Comparison of ENCODE assay signal across 11 cellular contexts in genomic region chr19:11195169-11195568, GRCh38. TPM values are rescaled to one million over a fixed set of nuclear protein-coding genes. Genes with fewer than 3 reads are reported as not detected.
DNase-seq lines count a peak whose midpoint lies in the region; ATAC-seq and TF ChIP-seq lines count a peak whose summit lies in the region.
"Had no signal": no experiment of that assay in that cellular context is flagged by ENCODE, and none has a peak within 500 bp of the region (broad histone marks: within the 10 kb centered on the region; RNA-seq: fewer than 3 reads in every experiment).

No MANE protein-coding gene starts in this region.

- intact Hi-C loops in gastrocnemius medialis (cut with DNase I; ENCODE audit: low total_unique reads), result loop anchor here (10.0 kb wide), 1 partner anchor 230 kb away; the partner anchor contains the start of gene SMARCA4
- intact Hi-C loops in activated T-helper 1 cell treated with anti-CD3 and anti-CD28 coated beads, Interleukin-12 subunit alpha, Interleukin-12 subunit beta, Interleukin-2, Interleukin-4 antibody, amounts not matched to agents 30 ng/mL and 10 ng/mL and 1 ng/mL, durations not matched to agents 14 hours and 24 hours and 36 hours (cut with micrococcal nuclease), result loop anchor here (5.0 kb wide), 2 partner anchors 38 to 47 kb away; partner anchors contain the start of gene SPC24

- TF ChIP-seq POLR2A in gastrocnemius medialis (IDR thresholded peaks at IDR 0.05), result no peak

- no peak overlapping the region for H3K4me3 Mint-ChIP-seq in activated T-helper 1 cell treated with anti-CD3 and anti-CD28 coated beads, Interleukin-12 subunit alpha, Interleukin-12 subunit beta, Interleukin-2, Interleukin-4 antibody, amounts not matched to agents 30 ng/mL and 10 ng/mL and 1 ng/mL, durations not matched to agents 14 hours and 24 hours and 36 hours

- no peak for TF ChIP-seq CTCF in fibroblast of pulmonary artery (IDR thresholded peaks at IDR 0.05; ENCODE audit: low read length, missing control alignments)
- no peak for TF ChIP-seq CTCF in gastrocnemius medialis (IDR thresholded peaks at IDR 0.05 in 4 of 5, conservative IDR thresholded peaks at IDR 0.05 in 1 of 5)

- H3K27ac ChIP-seq in SK-N-MC, result peak overlapping the region; percentile 73
- peak overlapping the region; percentile 57 to 92 (median 86) for H3K27ac ChIP-seq in gastrocnemius medialis

- peak overlapping the region; percentile 11 for H3K9ac ChIP-seq in SK-N-MC (ENCODE audit: insufficient read length)

- no peak overlapping the region for H3K27ac Mint-ChIP-seq in activated T-helper 1 cell treated with anti-CD3 and anti-CD28 coated beads, Interleukin-12 subunit alpha, Interleukin-12 subunit beta, Interleukin-2, Interleukin-4 antibody, amounts not matched to agents 30 ng/mL and 10 ng/mL and 1 ng/mL, durations not matched to agents 14 hours and 24 hours and 36 hours

- no peaks in the 10 kb centered on the region for H3K4me1 Mint-ChIP-seq in activated T-helper 1 cell treated with anti-CD3 and anti-CD28 coated beads, Interleukin-12 subunit alpha, Interleukin-12 subunit beta, Interleukin-2, Interleukin-4 antibody, amounts not matched to agents 30 ng/mL and 10 ng/mL and 1 ng/mL, durations not matched to agents 14 hours and 24 hours and 36 hours (ENCODE audit: low read depth)

- peaks cover 21% of the 10 kb centered on the region for H3K27me3 Mint-ChIP-seq in activated T-helper 1 cell treated with anti-CD3 and anti-CD28 coated beads, Interleukin-12 subunit alpha, Interleukin-12 subunit beta, Interleukin-2, Interleukin-4 antibody, amounts not matched to agents 30 ng/mL and 10 ng/mL and 1 ng/mL, durations not matched to agents 14 hours and 24 hours and 36 hours (ENCODE audit: insufficient read depth)

- ATAC-seq in gastrocnemius medialis (no peak), HG02938 (IDR thresholded peaks at IDR 0.05; ENCODE audit: unreplicated experiment) (no peak), HG02840 (IDR thresholded peaks at IDR 0.05; ENCODE audit: low FRiP score, unreplicated experiment) (no peak)

- H3K4me3 ChIP-seq in SK-N-MC (peak overlapping the region; percentile 67), fibroblast of pulmonary artery (replicated peaks; ENCODE audit: low read depth, low read length) (peak overlapping the region; percentile 57), gastrocnemius medialis (peak overlapping the region; percentile 26 to 78 (median 44))

- H3K36me3 ChIP-seq in SK-N-MC (ENCODE audit: insufficient read depth, low read length) (peaks cover 32% of the 10 kb centered on the region; the same call in 1 of the 2 replicates), gastrocnemius medialis (peaks cover 0 to 19% of the 10 kb centered on the region in 2 donors)

- H3K4me1 ChIP-seq in gastrocnemius medialis, result peaks cover 14 to 38% of the 10 kb centered on the region in 2 donors

- H3K9me3 ChIP-seq in SK-N-MC (ENCODE audit: low read depth, low read length), result no peaks in the 10 kb centered on the region
- no peaks in the 10 kb centered on the region for H3K9me3 ChIP-seq in gastrocnemius medialis

- in situ Hi-C loops in gastrocnemius medialis (cut with MboI; ENCODE audit: low sequenced_read_pairs in 4 of 4), result no loop called here

- DNase-seq in EH (ENCODE audit: low read depth) (peak; percentile 63), SK-N-MC (ENCODE audit: low read depth, low spot score) (no peak), fibroblast of pulmonary artery (ENCODE audit: low read depth) (peak; percentile 47), gastrocnemius medialis (no peak), KG1 (lab: John Stamatoyannopoulos, UW) (no peak)
- DNase-seq in activated T-helper 1 cell treated with anti-CD3 and anti-CD28 coated beads, Interleukin-12 subunit alpha, Interleukin-12 subunit beta, Interleukin-2, Interleukin-4 antibody, amounts not matched to agents 30 ng/mL and 10 ng/mL and 1 ng/mL, durations not matched to agents 14 hours and 24 hours and 36 hours (ENCODE audit: low spot score), result no peak
- DNase-seq: central memory CD4-positive, alpha-beta T cell; DMS79 treated with DMSO at 0.1 percent for 48 hours had no signal

- H3K36me3 Mint-ChIP-seq in activated T-helper 1 cell treated with anti-CD3 and anti-CD28 coated beads, Interleukin-12 subunit alpha, Interleukin-12 subunit beta, Interleukin-2, Interleukin-4 antibody, amounts not matched to agents 30 ng/mL and 10 ng/mL and 1 ng/mL, durations not matched to agents 14 hours and 24 hours and 36 hours (ENCODE audit: low read depth), result no peaks in the 10 kb centered on the region

- no peaks in the 10 kb centered on the region for H3K27me3 ChIP-seq in gastrocnemius medialis

- no peaks in the 10 kb centered on the region for H3K9me3 Mint-ChIP-seq in activated T-helper 1 cell treated with anti-CD3 and anti-CD28 coated beads, Interleukin-12 subunit alpha, Interleukin-12 subunit beta, Interleukin-2, Interleukin-4 antibody, amounts not matched to agents 30 ng/mL and 10 ng/mL and 1 ng/mL, durations not matched to agents 14 hours and 24 hours and 36 hours

RNA-seq across cellular contexts. Expression of gene KANK2, which starts 2.2 kb away (rescaled TPM):
- 100 to 1,000 TPM in 3 of 4 donors, 10 to 100 TPM in 1; 37.7 to 192 (median 149) TPM for total RNA-seq in gastrocnemius medialis
- 2.7 and 3.9 TPM in 2 replicates for total RNA-seq in activated T-helper 1 cell treated with anti-CD3 and anti-CD28 coated beads, Interleukin-12 subunit alpha, Interleukin-12 subunit beta, Interleukin-2, Interleukin-4 antibody, amounts not matched to agents 30 ng/mL and 10 ng/mL and 1 ng/mL, durations not matched to agents 14 hours and 24 hours and 36 hours

RNA-seq across cellular contexts. Expression of gene SPC24, which starts 39.6 kb away (rescaled TPM):
- 1 to 10 TPM in 1 of 4 donors, under 1 TPM in 1, not detected in 2; 0.55 to 1.6 TPM for total RNA-seq in gastrocnemius medialis
- 30.3 and 30.4 TPM in 2 replicates for total RNA-seq in activated T-helper 1 cell treated with anti-CD3 and anti-CD28 coated beads, Interleukin-12 subunit alpha, Interleukin-12 subunit beta, Interleukin-2, Interleukin-4 antibody, amounts not matched to agents 30 ng/mL and 10 ng/mL and 1 ng/mL, durations not matched to agents 14 hours and 24 hours and 36 hours

RNA-seq across cellular contexts. Expression of gene ANGPTL8, which starts 44.2 kb away (rescaled TPM):
- under 1 TPM in 1 of 4 donors, not detected in 3; 0.47 TPM for total RNA-seq in gastrocnemius medialis
- total RNA-seq in activated T-helper 1 cell treated with anti-CD3 and anti-CD28 coated beads, Interleukin-12 subunit alpha, Interleukin-12 subunit beta, Interleukin-2, Interleukin-4 antibody, amounts not matched to agents 30 ng/mL and 10 ng/mL and 1 ng/mL, durations not matched to agents 14 hours and 24 hours and 36 hours, result not detected in 2 replicates
- total RNA-seq: lung microvascular endothelial cell had no signal

Comparison
In these comparisons a context has a peak if more than half of its experiments do, and no peak if none do; other contexts are left out.
1. DNase-seq: peak in EH (single experiment) and fibroblast of pulmonary artery (single experiment); none in SK-N-MC (single experiment), gastrocnemius medialis (0 of 2), activated T-helper 1 cell treated with anti-CD3 and anti-CD28 coated beads, Interleukin-12 subunit alpha, Interleukin-12 subunit beta, Interleukin-2, Interleukin-4 antibody, amounts not matched to agents 30 ng/mL and 10 ng/mL and 1 ng/mL, durations not matched to agents 14 hours and 24 hours and 36 hours (single experiment) and KG1 (single experiment).
2. RNA of gene SPC24, which starts 39.6 kb away (total RNA-seq): 30.3 to 30.4 TPM in activated T-helper 1 cell treated with anti-CD3 and anti-CD28 coated beads, Interleukin-12 subunit alpha, Interleukin-12 subunit beta, Interleukin-2, Interleukin-4 antibody, amounts not matched to agents 30 ng/mL and 10 ng/mL and 1 ng/mL, durations not matched to agents 14 hours and 24 hours and 36 hours; 0.55 to 1.6 TPM in gastrocnemius medialis; every median in the first group is over 10 times any median in the second.
3. Peak in every context shown above with its lines, with median percentiles within 50 percentile points of each other: H3K4me3 ChIP-seq.